8 cellular contexts compared by ENCODE assay signal in genomic region chr3:61381745-61382392, GRCh38.
DNase-seq lines count a peak whose midpoint lies in the region; ATAC-seq, FAIRE-seq and TF ChIP-seq lines count a peak whose summit lies in the region.

No MANE protein-coding gene starts in this region.

- H3K9me3 ChIP-seq in OCI-LY3 (ENCODE audit: insufficient read depth, low read length) (no peaks in the 10 kb centered on the region), mucosa of descending colon (no peaks in the 10 kb centered on the region)

- ATAC-seq in GM18870 (IDR thresholded peaks at IDR 0.05; ENCODE audit: unreplicated experiment) (peak; percentile 95), HG03045 (IDR thresholded peaks at IDR 0.05; ENCODE audit: unreplicated experiment) (peak; percentile 81), mucosa of descending colon (peak; percentile 75)

- peak; percentile 85 for DNase-seq in COLO829 (ENCODE audit: low spot score)
- peak in 1 of 3 donors; percentile 16 for DNase-seq in mucosa of descending colon
- no peak for DNase-seq in NCI-H2196 treated with DMSO at 0.1 percent for 48 hours (lab: John Stamatoyannopoulos, UW; ENCODE audit: unreplicated experiment)
- no peak for DNase-seq in 8988T

- no peaks in the 10 kb centered on the region for H3K36me3 ChIP-seq in OCI-LY3 (replicated peaks; ENCODE audit: low read depth, low read length)
- no peaks in the 10 kb centered on the region for H3K36me3 ChIP-seq in mucosa of descending colon (ENCODE audit: low read depth)

- H3K9ac ChIP-seq in OCI-LY3 (ENCODE audit: low read length) = peak overlapping the region; percentile 18; the same call in 1 of the 2 replicates

- peak overlapping the region; percentile 79 for H3K4me2 ChIP-seq in OCI-LY3 (ENCODE audit: low read length)

- H4K20me1 ChIP-seq in OCI-LY3 (ENCODE audit: insufficient read depth, low read length) = no peaks in the 10 kb centered on the region

- peaks cover 3% of the 10 kb centered on the region for H3K27me3 ChIP-seq in OCI-LY3 (ENCODE audit: low read depth, low read length)

- H3K27ac ChIP-seq in OCI-LY3 (ENCODE audit: low read length) = no peak overlapping the region

- H3K79me2 ChIP-seq in OCI-LY3 (ENCODE audit: low read length) = no peaks in the 10 kb centered on the region

- H2AFZ ChIP-seq in OCI-LY3 (ENCODE audit: low read depth, low read length) = peak overlapping the region; percentile 95

- TF ChIP-seq CTCF in OCI-LY3 (IDR thresholded peaks at IDR 0.05; ENCODE audit: low read depth, low read length) (peak; percentile 97), mucosa of descending colon (IDR thresholded peaks at IDR 0.05) (peak; percentile 30)

- intact Hi-C loops in mucosa of descending colon (cut with DNase I, micrococcal nuclease) = no loop called here

- H3K4me1 ChIP-seq in OCI-LY3 (ENCODE audit: low read length) (peaks cover 17% of the 10 kb centered on the region), mucosa of descending colon (ENCODE audit: low read depth) (no peaks in the 10 kb centered on the region)

- H3K4me3 ChIP-seq in OCI-LY3 (ENCODE audit: low read length) (peak overlapping the region; percentile 60), mucosa of descending colon (no peak overlapping the region)

- FAIRE-seq in endometrium (lab: Jason Lieb, UNC) = peak; percentile 60
